Comparison of ENCODE assay signal across 25 cellular contexts in genomic region chr1:22678522-22678896, GRCh38. TPM values are rescaled to one million over a fixed set of nuclear protein-coding genes. Genes with fewer than 3 reads are reported as not detected.
"Had no signal": no experiment of that assay in that cellular context is flagged by ENCODE, and none has a peak within 500 bp of the region (broad histone marks: within the 10 kb centered on the region; RNA-seq: fewer than 3 reads in every experiment).

No MANE protein-coding gene starts in this region.

- H3K9me3 ChIP-seq: Peyer's patch, SJCRH30, SK-N-SH had no signal

- H3K4me3 ChIP-seq: Peyer's patch, SJCRH30 had no signal

- DNase-seq: activated CD4-positive, alpha-beta memory T cell treated with anti-CD3 and anti-CD28 coated beads for 36 hours; activated CD4-positive, alpha-beta T cell treated with anti-CD3 and anti-CD28 coated beads, Interleukin-2, amount 10 ng/mL, durations not matched to agents 7 days and 5 days; activated CD4-positive, CD25-positive, alpha-beta regulatory T cell; activated CD8-positive, alpha-beta memory T cell treated with anti-CD3 and anti-CD28 coated beads for 24 hours; activated gamma-delta T cell; activated naive CD4-positive, alpha-beta T cell treated with anti-CD3 and anti-CD28 coated beads for 36 hours; activated T-cell treated with anti-CD3 and anti-CD28 coated beads, Interleukin-2, amount 50 U/mL, for 4 hours; amygdala; brain microvascular endothelial cell; caudate nucleus; NCI-H1105 treated with DMSO at 0.1 percent for 48 hours; NCI-H1436 treated with DMSO at 0.1 percent for 48 hours; NCI-H187; NCI-H2081; NCI-H510A treated with DMSO at 0.1 percent for 48 hours; NCI-H69; Peyer's patch; Right ventricle myocardium superior; SJCRH30; SK-N-SH; T-helper 1 cell had no signal

- H3K9ac ChIP-seq: SK-N-SH had no signal

- ATAC-seq: activated T-cell treated with anti-CD3 and anti-CD28 coated beads, Interleukin-2, amount 50 U/mL, for 4 hours; activated T-helper 17 cell treated with anti-CD3 and anti-CD28 coated beads, Interleukin-2, amount 50 U/mL, for 72 hours had no signal

- H3K27ac ChIP-seq: brain microvascular endothelial cell, Peyer's patch, RWPE1, SJCRH30, VCaP had no signal

- H3K36me3 ChIP-seq: brain microvascular endothelial cell, Peyer's patch, SJCRH30 had no signal

- H3K4me2 ChIP-seq: SK-N-SH had no signal

- H3K27me3 ChIP-seq: Peyer's patch had no signal

RNA-seq across cellular contexts. Expression of gene C1QB, which starts 25.5 kb away (rescaled TPM):
- total RNA-seq: activated CD4-positive, alpha-beta memory T cell treated with anti-CD3 and anti-CD28 coated beads for 36 hours; activated CD4-positive, alpha-beta T cell treated with anti-CD3 and anti-CD28 coated beads, Interleukin-2, amount 10 ng/mL, durations not matched to agents 7 days and 5 days; activated naive CD4-positive, alpha-beta T cell treated with anti-CD3 and anti-CD28 coated beads for 36 hours; activated T-helper 17 cell treated with anti-CD3 and anti-CD28 coated beads, Interleukin-2, amount 50 U/mL, for 72 hours; SJCRH30; T-helper 2 cell treated with Interferon-gamma antibody and Interleukin-4, amounts not matched to agents 100 ng/mL and 5 ng/mL, for 36 hours had no signal
- polyA plus RNA-seq: SK-N-SH had no signal

RNA-seq across cellular contexts. Expression of gene EPHB2, which starts 32.1 kb away (rescaled TPM):
- total RNA-seq: activated naive CD4-positive, alpha-beta T cell treated with anti-CD3 and anti-CD28 coated beads for 36 hours; T-helper 2 cell treated with Interferon-gamma antibody and Interleukin-4, amounts not matched to agents 100 ng/mL and 5 ng/mL, for 36 hours had no signal

RNA-seq across cellular contexts. Expression of gene C1QC, which starts 35.1 kb away (rescaled TPM):
- total RNA-seq: activated CD4-positive, alpha-beta memory T cell treated with anti-CD3 and anti-CD28 coated beads for 36 hours; activated CD4-positive, alpha-beta T cell treated with anti-CD3 and anti-CD28 coated beads, Interleukin-2, amount 10 ng/mL, durations not matched to agents 7 days and 5 days; activated naive CD4-positive, alpha-beta T cell treated with anti-CD3 and anti-CD28 coated beads for 36 hours; activated T-helper 17 cell treated with anti-CD3 and anti-CD28 coated beads, Interleukin-2, amount 50 U/mL, for 72 hours; SJCRH30; T-helper 2 cell treated with Interferon-gamma antibody and Interleukin-4, amounts not matched to agents 100 ng/mL and 5 ng/mL, for 36 hours had no signal
- polyA plus RNA-seq: SK-N-SH had no signal

RNA-seq across cellular contexts. Expression of gene C1QA, which starts 42.1 kb away (rescaled TPM):
- total RNA-seq: activated CD4-positive, alpha-beta memory T cell treated with anti-CD3 and anti-CD28 coated beads for 36 hours; activated CD4-positive, alpha-beta T cell treated with anti-CD3 and anti-CD28 coated beads, Interleukin-2, amount 10 ng/mL, durations not matched to agents 7 days and 5 days; activated naive CD4-positive, alpha-beta T cell treated with anti-CD3 and anti-CD28 coated beads for 36 hours; activated T-helper 17 cell treated with anti-CD3 and anti-CD28 coated beads, Interleukin-2, amount 50 U/mL, for 72 hours; T-helper 2 cell treated with Interferon-gamma antibody and Interleukin-4, amounts not matched to agents 100 ng/mL and 5 ng/mL, for 36 hours had no signal
- polyA plus RNA-seq: SK-N-SH had no signal
